27 cellular contexts compared by ENCODE assay signal in the genomic region with DNA sequence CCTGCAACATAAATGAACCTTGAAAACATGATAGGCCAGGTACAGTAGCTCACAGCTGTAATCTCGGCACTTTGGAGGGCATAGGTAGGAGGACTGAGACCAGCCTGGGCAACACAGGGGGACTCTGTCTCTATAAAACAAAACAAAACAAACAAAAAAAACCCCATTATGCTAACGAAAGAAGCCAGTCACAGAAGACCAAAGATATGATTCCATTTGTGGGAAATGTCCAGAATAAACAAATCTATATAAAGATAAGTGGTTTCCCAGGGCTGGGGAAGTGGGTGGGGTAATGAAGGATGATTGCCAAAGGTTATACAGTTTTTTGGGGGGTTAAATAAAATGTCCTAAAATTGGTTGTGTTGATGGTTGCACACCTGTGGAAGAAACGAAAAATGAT.
"Had no signal": no experiment of that assay in that cellular context is flagged by ENCODE, and none has a peak within 500 bp of the region (broad histone marks: within the 10 kb centered on the region; RNA-seq: fewer than 3 reads in every experiment).

No MANE protein-coding gene starts in this region.

- H3K36me3 Mint-ChIP-seq: activated naive CD8-positive, alpha-beta T cell; brain had no signal

- H3K4me3 Mint-ChIP-seq: activated CD4-positive, alpha-beta memory T cell treated with anti-CD3 and anti-CD28 coated beads, Interleukin-2, amount 10 ng/mL, durations not matched to agents 7 days and 5 days; activated CD4-positive, alpha-beta T cell treated with anti-CD3 and anti-CD28 coated beads for 36 hours; activated naive CD4-positive, alpha-beta T cell treated with anti-CD3 and anti-CD28 coated beads for 36 hours; activated naive CD8-positive, alpha-beta T cell; activated T-helper 17 cell treated with anti-CD3 and anti-CD28 coated beads, Interleukin-2, amount 50 U/mL, for 72 hours; brain had no signal

- H3K27me3 Mint-ChIP-seq: activated CD4-positive, alpha-beta T cell treated with anti-CD3 and anti-CD28 coated beads for 36 hours; activated naive CD8-positive, alpha-beta T cell; activated T-helper 17 cell treated with anti-CD3 and anti-CD28 coated beads, Interleukin-2, amount 50 U/mL, for 72 hours; brain had no signal

- H3K27ac Mint-ChIP-seq: activated CD4-positive, alpha-beta memory T cell treated with anti-CD3 and anti-CD28 coated beads, Interleukin-2, amount 10 ng/mL, durations not matched to agents 7 days and 5 days; activated CD4-positive, alpha-beta T cell treated with anti-CD3 and anti-CD28 coated beads for 36 hours; activated naive CD4-positive, alpha-beta T cell treated with anti-CD3 and anti-CD28 coated beads for 36 hours; activated naive CD8-positive, alpha-beta T cell; activated T-helper 17 cell treated with anti-CD3 and anti-CD28 coated beads, Interleukin-2, amount 50 U/mL, for 72 hours; brain had no signal

- DNase-seq: activated CD4-positive, alpha-beta memory T cell treated with anti-CD3 and anti-CD28 coated beads, Interleukin-2, amount 10 ng/mL, durations not matched to agents 7 days and 5 days; activated CD4-positive, alpha-beta T cell treated with anti-CD3 and anti-CD28 coated beads for 36 hours; activated CD4-positive, alpha-beta T cell treated with anti-CD3 and anti-CD28 coated beads, Interleukin-2, amount 50 U/mL, for 1 hour; activated gamma-delta T cell; activated naive CD4-positive, alpha-beta T cell treated with anti-CD3 and anti-CD28 coated beads for 36 hours; activated T-cell treated with anti-CD3 and anti-CD28 coated beads for 4 hours; activated T-cell treated with anti-CD3 and anti-CD28 coated beads, Interleukin-2, amount 50 U/mL, for 48 hours; amygdala; NCI-H1092; NCI-H1417; NCI-H1930; NCI-H2171; NCI-H2227 treated with DMSO at 0.1 percent for 48 hours; NCI-H446 treated with DMSO at 0.1 percent for 48 hours; NCI-H524 treated with DMSO at 0.1 percent for 48 hours; NCI-H82; OCI-M1; RPMI8226; T-helper 1 cell; WERI-Rb-1 had no signal

- H3K4me3 ChIP-seq: cardiac muscle cell, SK-N-MC had no signal

- H3K4me1 Mint-ChIP-seq: activated CD4-positive, alpha-beta memory T cell treated with anti-CD3 and anti-CD28 coated beads, Interleukin-2, amount 10 ng/mL, durations not matched to agents 7 days and 5 days; activated CD4-positive, alpha-beta T cell treated with anti-CD3 and anti-CD28 coated beads for 36 hours; activated T-helper 17 cell treated with anti-CD3 and anti-CD28 coated beads, Interleukin-2, amount 50 U/mL, for 72 hours; brain had no signal

- H3K9me3 Mint-ChIP-seq: activated CD4-positive, alpha-beta memory T cell treated with anti-CD3 and anti-CD28 coated beads, Interleukin-2, amount 10 ng/mL, durations not matched to agents 7 days and 5 days; activated naive CD4-positive, alpha-beta T cell treated with anti-CD3 and anti-CD28 coated beads for 36 hours; activated T-helper 17 cell treated with anti-CD3 and anti-CD28 coated beads, Interleukin-2, amount 50 U/mL, for 72 hours had no signal

- ATAC-seq: activated CD4-positive, alpha-beta T cell treated with anti-CD3 and anti-CD28 coated beads for 36 hours; activated T-helper 17 cell treated with anti-CD3 and anti-CD28 coated beads, Interleukin-2, amount 50 U/mL, for 72 hours; Panc1; Right ventricle myocardium inferior had no signal
